In genomic region chr9:106156462-106156861, GRCh38 we compare ENCODE assay signal across 31 cellular contexts.
"Had no signal": no experiment of that assay in that cellular context is flagged by ENCODE, and none has a peak within 500 bp of the region (broad histone marks: within the 10 kb centered on the region; RNA-seq: fewer than 3 reads in every experiment).

No MANE protein-coding gene starts in this region.

- H3K4me1 Mint-ChIP-seq: activated naive CD8-positive, alpha-beta T cell treated with anti-CD3 and anti-CD28 coated beads for 36 hours had no signal

- H3K27ac ChIP-seq: adrenal gland, body of pancreas, esophagus muscularis mucosa, heart right ventricle, left lung, pancreas, psoas muscle, sigmoid colon, stomach, thyroid gland, upper lobe of left lung, vagina, VCaP had no signal

- H3K36me3 ChIP-seq: adrenal gland, esophagus muscularis mucosa, heart right ventricle, left lung, pancreas, sigmoid colon, stomach, thyroid gland, upper lobe of left lung, vagina had no signal

- H3K27me3 Mint-ChIP-seq: activated naive CD8-positive, alpha-beta T cell treated with anti-CD3 and anti-CD28 coated beads for 36 hours; stimulated activated naive B cell treated with anti-CD40 and anti-IgM and Interleukin-4, amounts not matched to agents 10 μg/mL and 1 μg/mL and 100 μg/mL, for 72 hours had no signal

- ATAC-seq: body of pancreas; heart right ventricle; left lung; mucosa of descending colon; pancreas; psoas muscle; stimulated activated naive B cell treated with anti-CD40 and anti-IgM and Interleukin-4, amounts not matched to agents 10 μg/mL and 1 μg/mL and 100 μg/mL, for 72 hours had no signal

- DNase-seq: activated CD4-positive, alpha-beta T cell treated with anti-CD3 and anti-CD28 coated beads for 48 hours; activated CD4-positive, alpha-beta T cell treated with anti-CD3 and anti-CD28 coated beads, Interleukin-2, amount 50 U/mL, for 48 hours; activated CD8-positive, alpha-beta memory T cell treated with anti-CD3 and anti-CD28 coated beads for 24 hours; activated effector memory CD4-positive, alpha-beta T cell treated with anti-CD3 and anti-CD28 coated beads, Interleukin-2, amount 50 U/mL, for 16 hours; activated naive CD4-positive, alpha-beta T cell treated with anti-CD3 and anti-CD28 coated beads for 36 hours; activated naive CD8-positive, alpha-beta T cell treated with anti-CD3 and anti-CD28 coated beads for 36 hours; adrenal gland; aorta; body of pancreas; dermis blood vessel endothelial cell; effector CD4-positive, alpha-beta T cell; foreskin melanocyte; heart right ventricle; left lung; mucosa of descending colon; pancreas; psoas muscle; sigmoid colon; small intestine; stimulated activated CD4-positive, alpha-beta T cell treated with anti-CD3 and anti-CD28 coated beads, Interleukin-4, amount 100 ng/mL, for 4 hours; stimulated activated CD8-positive, alpha-beta memory T cell treated with anti-CD3 and anti-CD28 coated beads, Interleukin-4, amount 100 ng/mL, for 48 hours; stimulated activated naive B cell treated with anti-CD40 and anti-IgM and Interleukin-4, amounts not matched to agents 10 μg/mL and 1 μg/mL and 100 μg/mL, for 72 hours; stomach; T-helper 2 cell; thyroid gland; upper lobe of left lung had no signal

- H3K4me3 ChIP-seq: adrenal gland, body of pancreas, esophagus muscularis mucosa, heart right ventricle, left lung, lung, mucosa of descending colon, pancreas, psoas muscle, sigmoid colon, stomach, thyroid gland, upper lobe of left lung, vagina had no signal

- H3K27ac Mint-ChIP-seq: activated naive CD4-positive, alpha-beta T cell treated with anti-CD3 and anti-CD28 coated beads for 36 hours; activated naive CD8-positive, alpha-beta T cell treated with anti-CD3 and anti-CD28 coated beads for 36 hours; activated T-helper 1 cell treated with anti-CD3 and anti-CD28 coated beads, Interleukin-12 subunit alpha, Interleukin-12 subunit beta, Interleukin-2, Interleukin-4 antibody, amounts not matched to agents 30 ng/mL and 10 ng/mL and 1 ng/mL, durations not matched to agents 14 hours and 24 hours and 36 hours; stimulated activated naive B cell treated with anti-CD40 and anti-IgM and Interleukin-4, amounts not matched to agents 10 μg/mL and 1 μg/mL and 100 μg/mL, for 72 hours had no signal

- H3K27me3 ChIP-seq: adrenal gland, body of pancreas, esophagus muscularis mucosa, heart right ventricle, left lung, pancreas, sigmoid colon, stomach, thyroid gland, upper lobe of left lung, vagina had no signal

- H3K9me3 ChIP-seq: adrenal gland, body of pancreas, esophagus muscularis mucosa, heart right ventricle, left lung, mucosa of descending colon, pancreas, psoas muscle, sigmoid colon, stomach, thyroid gland, upper lobe of left lung, vagina had no signal

- H3K36me3 Mint-ChIP-seq: activated naive CD8-positive, alpha-beta T cell treated with anti-CD3 and anti-CD28 coated beads for 36 hours; stimulated activated naive B cell treated with anti-CD40 and anti-IgM and Interleukin-4, amounts not matched to agents 10 μg/mL and 1 μg/mL and 100 μg/mL, for 72 hours had no signal

- H3K4me3 Mint-ChIP-seq: activated naive CD4-positive, alpha-beta T cell treated with anti-CD3 and anti-CD28 coated beads for 36 hours; activated naive CD8-positive, alpha-beta T cell treated with anti-CD3 and anti-CD28 coated beads for 36 hours; activated T-helper 1 cell treated with anti-CD3 and anti-CD28 coated beads, Interleukin-12 subunit alpha, Interleukin-12 subunit beta, Interleukin-2, Interleukin-4 antibody, amounts not matched to agents 30 ng/mL and 10 ng/mL and 1 ng/mL, durations not matched to agents 14 hours and 24 hours and 36 hours; stimulated activated naive B cell treated with anti-CD40 and anti-IgM and Interleukin-4, amounts not matched to agents 10 μg/mL and 1 μg/mL and 100 μg/mL, for 72 hours had no signal

- H3K4me1 ChIP-seq: adrenal gland, body of pancreas, esophagus muscularis mucosa, heart right ventricle, left lung, pancreas, psoas muscle, sigmoid colon, stomach, thyroid gland, upper lobe of left lung, vagina had no signal
